In genomic region chr19:46414899-46415298, GRCh38 we compare ENCODE assay signal across 11 cellular contexts. TPM values are rescaled to one million over a fixed set of nuclear protein-coding genes. Genes with fewer than 3 reads are reported as not detected.
"Had no signal": no experiment of that assay in that cellular context is flagged by ENCODE, and none has a peak within 500 bp of the region (broad histone marks: within the 10 kb centered on the region; RNA-seq: fewer than 3 reads in every experiment).

No MANE protein-coding gene starts in this region.

RNA-seq across cellular contexts. Expression of gene CCDC8, which starts 1.5 kb away (rescaled TPM):
- total RNA-seq: mononuclear cell, natural killer cell had no signal

RNA-seq across cellular contexts. Expression of gene PNMA8C, which starts 13.8 kb away (rescaled TPM):
- total RNA-seq: esophagus mucosa, gastrocnemius medialis, glomerular endothelial cell, left lobe of liver, lung microvascular endothelial cell, mesenteric fat pad, mononuclear cell, psoas muscle, renal cortical epithelial cell had no signal
- polyA plus RNA-seq: liver had no signal

RNA-seq across cellular contexts. Expression of gene PNMA8A, which starts 56.5 kb away (rescaled TPM):
- total RNA-seq: lung microvascular endothelial cell, mononuclear cell, natural killer cell had no signal
